ENCODE assay signal across 8 cellular contexts in the genomic region with DNA sequence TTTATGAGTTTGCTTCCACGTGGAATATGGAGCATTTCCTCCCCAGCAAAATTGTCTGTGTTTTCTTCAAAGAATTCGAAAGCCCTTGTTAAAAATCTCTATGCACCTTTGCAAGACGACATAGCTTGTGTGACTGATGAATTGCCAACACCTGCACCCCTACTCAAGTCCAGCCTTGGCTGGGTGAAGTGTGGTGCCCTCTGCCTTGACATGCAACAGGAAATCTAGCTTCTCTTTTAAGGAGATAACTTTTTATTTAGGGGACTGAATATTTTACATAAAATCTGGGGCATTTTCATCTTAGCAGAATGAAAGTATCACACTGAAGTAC. TPM values are rescaled to one million over a fixed set of nuclear protein-coding genes. Genes with fewer than 3 reads are reported as not detected.
DNase-seq lines count a peak whose midpoint lies in the region; ATAC-seq and TF ChIP-seq lines count a peak whose summit lies in the region.

No MANE protein-coding gene starts in this region.

- TF ChIP-seq CTCF in AG10803 (conservative IDR thresholded peaks at IDR 0.05; ENCODE audit: low read length) (no peak), HFFc6 (IDR thresholded peaks at IDR 0.05) (no peak), astrocyte of the spinal cord (IDR thresholded peaks at IDR 0.05; ENCODE audit: low read depth, low read length) (no peak), liver (IDR thresholded peaks at IDR 0.05; ENCODE audit: low read depth, low read length, missing input control) (no peak), upper lobe of left lung (IDR thresholded peaks at IDR 0.05) (no peak)

- H3K36me3 ChIP-seq in liver (ENCODE audit: control insufficient read depth in 4 of 4, insufficient read depth in 3 of 4, low read depth in 1 of 4, low read length in 3 of 4) (no peaks in the 10 kb centered on the region), upper lobe of left lung (no peaks in the 10 kb centered on the region)

- H3K27ac Mint-ChIP-seq in HFFc6: peak overlapping the region; percentile 99

- peak overlapping the region; percentile 92 for H3K4me3 ChIP-seq in AG10803 (ENCODE audit: low read length)
- peak overlapping the region; percentile 82 for H3K4me3 ChIP-seq in astrocyte of the spinal cord (ENCODE audit: low read depth, low read length)
- H3K4me3 ChIP-seq in liver (ENCODE audit: low read depth in 1 of 3, low read length in 3 of 3): peak overlapping the region; percentile 86 to 99 (median 86)
- H3K4me3 ChIP-seq in upper lobe of left lung: peak overlapping the region; percentile 71 to 91 (median 82)

- peaks cover 37% of the 10 kb centered on the region for H3K4me1 Mint-ChIP-seq in HFFc6 (ENCODE audit: low read depth)

- WGBS in liver: 0% methylated on average over 3 of the region's 3 CpGs
- WGBS in upper lobe of left lung, 2 donors: 0 to 2% methylated on average over 3 of the region's 3 CpGs

- peaks cover 7% of the 10 kb centered on the region for H3K36me3 Mint-ChIP-seq in HFFc6 (ENCODE audit: low read depth)

- H3K9ac ChIP-seq in liver (ENCODE audit: low read depth in 1 of 2, low read length in 2 of 2): peak overlapping the region; percentile 88 to 99

- H3K27ac ChIP-seq in liver (ENCODE audit: low read depth in 1 of 2, low read length in 2 of 2): peak overlapping the region; percentile 97 to 100
- H3K27ac ChIP-seq in upper lobe of left lung: peak overlapping the region; percentile 82 to 97 (median 95)

- TF ChIP-seq POLR2A in upper lobe of left lung (IDR thresholded peaks at IDR 0.05): no peak

- peaks cover 2 to 48% (median 24%) of the 10 kb centered on the region in 4 donors for H3K4me1 ChIP-seq in liver (ENCODE audit: control insufficient read depth in 4 of 4, insufficient read depth in 4 of 4, low read length in 3 of 4)
- H3K4me1 ChIP-seq in upper lobe of left lung: peaks cover 32 to 36% (median 33%) of the 10 kb centered on the region in 4 donors

- TF ChIP-seq RAD21 in liver (IDR thresholded peaks at IDR 0.05): no peak

- H3K9me3 ChIP-seq in liver (ENCODE audit: control insufficient read depth in 4 of 4, low read length in 3 of 4) (no peaks in the 10 kb centered on the region), upper lobe of left lung (no peaks in the 10 kb centered on the region)

- in situ Hi-C loops in astrocyte of the spinal cord (cut with HindIII; ENCODE audit: low sequenced_read_pairs): no loop called here

- TF ChIP-seq EP300 in upper lobe of left lung (IDR thresholded peaks at IDR 0.05): no peak

- H3K27me3 ChIP-seq in liver (ENCODE audit: control insufficient read depth in 4 of 4, insufficient read depth in 4 of 4, low read length in 3 of 4): no peaks in the 10 kb centered on the region
- H3K27me3 ChIP-seq in upper lobe of left lung: no peaks in the 10 kb centered on the region

- H3K27me3 Mint-ChIP-seq in HFFc6 (ENCODE audit: insufficient read depth): no peaks in the 10 kb centered on the region; the same call in 1 of the 2 replicates

- peak overlapping the region; percentile 96 for H3K4me3 Mint-ChIP-seq in HFFc6

- ATAC-seq in upper lobe of left lung (ENCODE audit: low FRiP score in 2 of 2): no peak
- ATAC-seq in GM21619 (IDR thresholded peaks at IDR 0.05; ENCODE audit: unreplicated experiment): no peak

- DNase-seq in AG10803 (ENCODE audit: low read depth) (no peak), HFFc6 (no peak), astrocyte of the spinal cord (ENCODE audit: low read depth, low spot score) (no peak), upper lobe of left lung (peak in 1 of 2 donors; percentile 31), T-helper 9 cell (no peak), ureter (ENCODE audit: low spot score) (no peak)

- no peaks in the 10 kb centered on the region for H3K9me3 Mint-ChIP-seq in HFFc6

TF ChIP-seq in liver, 16 proteins besides CTCF, POLR2A, EP300 and RAD21:
- TF ChIP-seq, protein P1, sequence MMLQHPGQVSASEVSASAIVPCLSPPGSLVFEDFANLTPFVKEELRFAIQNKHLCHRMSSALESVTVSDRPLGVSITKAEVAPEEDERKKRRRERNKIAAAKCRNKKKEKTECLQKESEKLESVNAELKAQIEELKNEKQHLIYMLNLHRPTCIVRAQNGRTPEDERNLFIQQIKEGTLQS (IDR thresholded peaks at IDR 0.05): no peak
- TF ChIP-seq EGR1 (IDR thresholded peaks at IDR 0.05; ENCODE audit: low read depth in 2 of 2) (no peak), YY1 (IDR thresholded peaks at IDR 0.05) (no peak), FOXA2 (IDR thresholded peaks at IDR 0.05) (no peak), SP1 (IDR thresholded peaks at IDR 0.05) (no peak), GABPA (IDR thresholded peaks at IDR 0.05 in 1 of 2, conservative IDR thresholded peaks at IDR 0.05 in 1 of 2) (no peak), NR2F2 (IDR thresholded peaks at IDR 0.05) (no peak), HNF4G (IDR thresholded peaks at IDR 0.05) (no peak), RXRA (IDR thresholded peaks at IDR 0.05) (no peak), JUND (IDR thresholded peaks at IDR 0.05) (no peak), TAF1 (conservative IDR thresholded peaks at IDR 0.05) (no peak), HNF4A (conservative IDR thresholded peaks at IDR 0.05) (no peak), FOXA1 (IDR thresholded peaks at IDR 0.05) (no peak), REST (IDR thresholded peaks at IDR 0.05) (no peak)
- TF ChIP-seq, protein P2, sequence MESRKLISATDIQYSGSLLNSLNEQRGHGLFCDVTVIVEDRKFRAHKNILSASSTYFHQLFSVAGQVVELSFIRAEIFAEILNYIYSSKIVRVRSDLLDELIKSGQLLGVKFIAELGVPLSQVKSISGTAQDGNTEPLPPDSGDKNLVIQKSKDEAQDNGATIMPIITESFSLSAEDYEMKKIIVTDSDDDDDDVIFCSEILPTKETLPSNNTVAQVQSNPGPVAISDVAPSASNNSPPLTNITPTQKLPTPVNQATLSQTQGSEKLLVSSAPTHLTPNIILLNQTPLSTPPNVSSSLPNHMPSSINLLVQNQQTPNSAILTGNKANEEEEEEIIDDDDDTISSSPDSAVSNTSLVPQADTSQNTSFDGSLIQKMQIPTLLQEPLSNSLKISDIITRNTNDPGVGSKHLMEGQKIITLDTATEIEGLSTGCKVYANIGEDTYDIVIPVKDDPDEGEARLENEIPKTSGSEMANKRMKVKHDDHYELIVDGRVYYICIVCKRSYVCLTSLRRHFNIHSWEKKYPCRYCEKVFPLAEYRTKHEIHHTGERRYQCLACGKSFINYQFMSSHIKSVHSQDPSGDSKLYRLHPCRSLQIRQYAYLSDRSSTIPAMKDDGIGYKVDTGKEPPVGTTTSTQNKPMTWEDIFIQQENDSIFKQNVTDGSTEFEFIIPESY (IDR thresholded peaks at IDR 0.05): no peak

RNA-seq across cellular contexts. Expression of gene HMG20A, which starts 0.6 kb away (rescaled TPM):
- 10 to 100 TPM; 26.6 to 30.5 (median 28.3) TPM for total RNA-seq in HFFc6 (2021; fragmentation: NEBNext Ultra II Directional; extraction: Animal tissue kit (Norgen Biotek cat#: 25700))
- total RNA-seq in liver (10 to 100 TPM; 17.8 to 19.4 TPM), upper lobe of left lung (100 to 1,000 TPM in 1 of 6 donors, 10 to 100 TPM in 5; 33.1 to 155 (median 39.3) TPM), ureter (58.4 TPM)
- polyA plus RNA-seq in liver: 1 to 10 TPM; 7.7 to 8.7 TPM

RNA-seq across cellular contexts. Expression of gene PEAK1, which starts 1.4 kb away (rescaled TPM):
- 100 to 1,000 TPM in 2 of 6 experiments, 10 to 100 TPM in 4; 85.6 to 110 (median 95.8) TPM for total RNA-seq in HFFc6 (2021; fragmentation: NEBNext Ultra II Directional; extraction: Animal tissue kit (Norgen Biotek cat#: 25700))
- total RNA-seq in liver (10 to 100 TPM in 1 of 2 donors, 1 to 10 TPM in 1; 9.6 to 14.9 TPM), upper lobe of left lung (100 to 1,000 TPM in 2 of 6 donors, 10 to 100 TPM in 4; 82.8 to 142 (median 90.1) TPM), ureter (53.7 TPM)
- polyA plus RNA-seq in liver: 1 to 10 TPM; 1.8 to 2.0 TPM
